ENCODE assay signal across 8 cellular contexts in the genomic region with DNA sequence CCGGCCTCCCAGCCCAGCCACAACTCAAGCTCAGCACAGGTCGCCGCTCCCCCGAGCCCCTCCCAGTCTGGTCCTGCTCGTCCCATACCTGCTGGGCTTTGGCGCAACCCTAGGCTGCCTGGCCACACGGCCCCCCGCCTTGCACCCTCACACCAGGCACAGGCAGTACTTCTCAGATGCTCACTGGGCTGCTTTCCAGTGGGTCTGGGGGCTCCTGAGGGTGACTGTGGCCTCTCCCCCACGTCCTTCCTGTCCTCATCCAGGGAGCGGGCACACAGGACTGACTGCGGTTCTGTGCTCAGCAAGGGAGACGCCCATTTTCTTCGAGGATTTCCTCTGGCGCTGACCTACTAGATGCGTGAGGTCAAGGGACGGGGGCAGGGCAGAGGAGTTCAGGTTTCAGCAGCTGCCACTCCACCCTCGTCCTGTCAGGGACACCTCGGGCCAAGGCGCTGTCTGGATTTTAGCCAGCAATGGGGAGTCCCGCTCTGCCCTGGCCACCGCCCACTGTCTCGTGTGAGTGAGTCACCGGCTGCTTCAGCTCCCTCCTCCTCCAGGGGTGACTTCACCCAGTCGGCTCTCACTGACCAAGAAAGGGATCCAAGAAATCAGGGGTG.
DNase-seq lines count a peak whose midpoint lies in the region; ATAC-seq and TF ChIP-seq lines count a peak whose summit lies in the region.

No MANE protein-coding gene starts in this region.

- H3K27ac Mint-ChIP-seq in MCF 10A (ENCODE audit: low read depth, unreplicated experiment): no peak overlapping the region
- H3K27ac Mint-ChIP-seq in immature natural killer cell: peak overlapping the region; percentile 48 to 87 (median 84)

- no TSS peak for BruUV-seq in MCF 10A (replicated peaks; lab: Mats Ljungman, UMichigan)

- intact Hi-C loops in MCF 10A (cut with micrococcal nuclease): no loop called here

- H3K4me1 Mint-ChIP-seq in MCF 10A (ENCODE audit: insufficient read depth, unreplicated experiment) (peaks cover 7% of the 10 kb centered on the region), immature natural killer cell (peaks cover 0 to 21% of the 10 kb centered on the region in 2 donors)

- TF ChIP-seq CTCF in MCF 10A (IDR thresholded peaks at IDR 0.05; ENCODE audit: unreplicated experiment): no peak

- DNase-seq in Ammon's horn (ENCODE audit: low spot score): peak; percentile 49
- DNase-seq in HK-2 (ENCODE audit: unreplicated experiment): peak; percentile 95
- peak; percentile 81 for DNase-seq in UCSD-AML1 (lab: John Stamatoyannopoulos, UW; ENCODE audit: unreplicated experiment)
- peak; percentile 100 for DNase-seq in MCF 10A (ENCODE audit: unreplicated experiment)
- peak; percentile 74 to 80 (median 75) for DNase-seq in immature natural killer cell
- peak; percentile 24 to 44 for DNase-seq in stimulated activated CD4-positive, alpha-beta T cell treated with anti-CD3 and anti-CD28 coated beads, Interleukin-12 subunit alpha, Interleukin-12 subunit beta, amount 100 ng/mL, for 24 hours (ENCODE audit: low read depth in 2 of 2)
- DNase-seq in NCI-H82 (lab: John Stamatoyannopoulos, UW): no peak

- POLR2A ChIA-PET in MCF 10A (lab: Yijun Ruan, JAX): no interaction called here

- H3K4me3 Mint-ChIP-seq in MCF 10A (ENCODE audit: unreplicated experiment) (peak overlapping the region; percentile 25), immature natural killer cell (peak overlapping the region; percentile 56 to 77 (median 63))

- H3K27me3 Mint-ChIP-seq in MCF 10A (ENCODE audit: insufficient read depth, unreplicated experiment): no peaks in the 10 kb centered on the region
- H3K27me3 Mint-ChIP-seq in immature natural killer cell (ENCODE audit: low read depth in 3 of 3): peaks cover 0 to 7% (median 0%) of the 10 kb centered on the region in 3 donors

- peak; percentile 67 for ATAC-seq in GM19372 (IDR thresholded peaks at IDR 0.05; ENCODE audit: low read depth, unreplicated experiment)

- H3K9me3 Mint-ChIP-seq in MCF 10A (ENCODE audit: unreplicated experiment) (no peaks in the 10 kb centered on the region), immature natural killer cell (no peaks in the 10 kb centered on the region)

- CTCF ChIA-PET in MCF 10A (lab: Yijun Ruan, JAX): no interaction called here

- H3K36me3 Mint-ChIP-seq in MCF 10A (ENCODE audit: insufficient read depth, unreplicated experiment): no peaks in the 10 kb centered on the region
- peaks cover 0 to 4% (median 3%) of the 10 kb centered on the region in 3 donors for H3K36me3 Mint-ChIP-seq in immature natural killer cell
